Comparison of ENCODE assay signal across 13 cellular contexts in the genomic region with DNA sequence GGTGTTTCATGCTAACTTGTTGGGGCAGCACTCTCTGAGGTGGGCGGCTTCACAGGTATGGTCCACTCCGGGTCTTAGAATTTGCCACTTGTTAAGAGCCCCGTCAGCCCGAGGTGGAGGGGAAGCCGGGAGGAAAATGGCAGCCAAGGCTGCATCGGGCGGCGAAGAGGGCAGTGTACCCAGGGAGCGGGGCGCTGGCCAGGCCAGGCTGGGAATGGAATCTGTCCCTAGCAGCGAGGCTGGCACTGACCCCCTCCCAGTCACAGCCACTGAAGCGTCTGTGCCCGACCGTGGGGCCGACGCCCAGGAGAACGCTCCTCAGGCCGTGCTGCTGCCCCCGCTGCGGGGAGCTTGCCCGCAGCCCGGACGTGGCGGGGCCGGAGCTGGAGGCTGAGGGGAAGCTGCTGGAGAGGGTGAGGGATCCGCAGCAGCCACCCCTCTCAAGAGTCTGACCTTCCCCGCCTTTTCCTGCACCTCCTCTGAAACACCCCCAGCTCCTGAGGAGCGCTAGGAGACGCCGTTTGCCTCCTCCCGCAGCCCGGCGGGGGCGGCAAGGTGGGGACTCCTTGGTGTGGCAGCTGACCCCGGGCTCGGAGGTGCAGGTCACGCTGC.
A peak's percentile ranks its signal among the peaks of the same experiment; 100 is the strongest.
DNase-seq lines count a peak whose midpoint lies in the region; ATAC-seq lines count a peak whose summit lies in the region.
"Had no signal": no experiment of that assay in that cellular context is flagged by ENCODE, and none has a peak within 500 bp of the region (broad histone marks: within the 10 kb centered on the region; RNA-seq: fewer than 3 reads in every experiment).

No MANE protein-coding gene starts in this region.

- peak; percentile 50 for DNase-seq in DMS53 (lab: John Stamatoyannopoulos, UW)
- no peak for DNase-seq in DMS53 treated with DMSO at 0.1 percent for 48 hours (lab: John Stamatoyannopoulos, UW; ENCODE audit: unreplicated experiment)
- DNase-seq in astrocyte of the hippocampus (ENCODE audit: low read depth, low spot score), result peak; percentile 33
- peak; percentile 25 for DNase-seq in iris pigment epithelial cell (ENCODE audit: low read depth)
- DNase-seq in stimulated activated naive B cell treated with anti-CD40 and anti-IgM and Interleukin-4, amounts not matched to agents 10 μg/mL and 1 μg/mL and 100 μg/mL, for 72 hours, result no peak
- DNase-seq in substantia nigra (lab: John Stamatoyannopoulos, UW), result no peak
- DNase-seq: activated effector memory CD4-positive, alpha-beta T cell treated with Interleukin-2 at 50 U/mL for 16 hours had no signal

- peaks cover 7 to 12% of the 10 kb centered on the region in 2 donors for H3K9me3 Mint-ChIP-seq in stimulated activated naive B cell treated with anti-CD40 and anti-IgM and Interleukin-4, amounts not matched to agents 10 μg/mL and 1 μg/mL and 100 μg/mL, for 72 hours

- H3K4me3 Mint-ChIP-seq in stimulated activated naive B cell treated with anti-CD40 and anti-IgM and Interleukin-4, amounts not matched to agents 10 μg/mL and 1 μg/mL and 100 μg/mL, for 72 hours, result peak overlapping the region; percentile 57 to 80
- H3K4me3 Mint-ChIP-seq: central memory CD8-positive, alpha-beta T cell had no signal

- ATAC-seq in stimulated activated naive B cell treated with anti-CD40 and anti-IgM and Interleukin-4, amounts not matched to agents 10 μg/mL and 1 μg/mL and 100 μg/mL, for 72 hours (replicated peaks), result peak; percentile 79 to 84
- ATAC-seq in HG03025 (IDR thresholded peaks at IDR 0.05; ENCODE audit: low FRiP score, unreplicated experiment) (no peak), GM18858 (IDR thresholded peaks at IDR 0.05; ENCODE audit: unreplicated experiment) (no peak)
- ATAC-seq: naive thymus-derived CD8-positive, alpha-beta T cell had no signal

- peaks cover 0 to 7% of the 10 kb centered on the region in 2 donors for H3K4me1 Mint-ChIP-seq in stimulated activated naive B cell treated with anti-CD40 and anti-IgM and Interleukin-4, amounts not matched to agents 10 μg/mL and 1 μg/mL and 100 μg/mL, for 72 hours
- H3K4me1 Mint-ChIP-seq: central memory CD8-positive, alpha-beta T cell; naive thymus-derived CD8-positive, alpha-beta T cell had no signal

- H3K27me3 Mint-ChIP-seq in stimulated activated naive B cell treated with anti-CD40 and anti-IgM and Interleukin-4, amounts not matched to agents 10 μg/mL and 1 μg/mL and 100 μg/mL, for 72 hours, result no peaks in the 10 kb centered on the region
- H3K27me3 Mint-ChIP-seq: central memory CD8-positive, alpha-beta T cell had no signal

- peaks cover 0 to 4% of the 10 kb centered on the region in 2 donors for H3K36me3 Mint-ChIP-seq in stimulated activated naive B cell treated with anti-CD40 and anti-IgM and Interleukin-4, amounts not matched to agents 10 μg/mL and 1 μg/mL and 100 μg/mL, for 72 hours
- H3K36me3 Mint-ChIP-seq: naive thymus-derived CD8-positive, alpha-beta T cell had no signal

- no peak overlapping the region for H3K27ac ChIP-seq in substantia nigra (ENCODE audit: low read depth, low read length, poor library complexity, severe bottlenecking)
- H3K27ac ChIP-seq: 22Rv1, skin epidermis had no signal

- no peak overlapping the region for H3K27ac Mint-ChIP-seq in stimulated activated naive B cell treated with anti-CD40 and anti-IgM and Interleukin-4, amounts not matched to agents 10 μg/mL and 1 μg/mL and 100 μg/mL, for 72 hours
- H3K27ac Mint-ChIP-seq: naive thymus-derived CD8-positive, alpha-beta T cell had no signal

Comparison
In these comparisons a context has a peak if more than half of its experiments do, and no peak if none do; other contexts are left out.
1. DNase-seq: peak in DMS53 (single experiment), astrocyte of the hippocampus (single experiment) and iris pigment epithelial cell (single experiment); none in DMS53 treated with DMSO at 0.1 percent for 48 hours (single experiment), stimulated activated naive B cell treated with anti-CD40 and anti-IgM and Interleukin-4, amounts not matched to agents 10 μg/mL and 1 μg/mL and 100 μg/mL, for 72 hours (single experiment) and substantia nigra (0 of 49).
2. ATAC-seq: peak in stimulated activated naive B cell treated with anti-CD40 and anti-IgM and Interleukin-4, amounts not matched to agents 10 μg/mL and 1 μg/mL and 100 μg/mL, for 72 hours (2 of 2); none in HG03025 (single experiment) and GM18858 (single experiment).